In the genomic region with DNA sequence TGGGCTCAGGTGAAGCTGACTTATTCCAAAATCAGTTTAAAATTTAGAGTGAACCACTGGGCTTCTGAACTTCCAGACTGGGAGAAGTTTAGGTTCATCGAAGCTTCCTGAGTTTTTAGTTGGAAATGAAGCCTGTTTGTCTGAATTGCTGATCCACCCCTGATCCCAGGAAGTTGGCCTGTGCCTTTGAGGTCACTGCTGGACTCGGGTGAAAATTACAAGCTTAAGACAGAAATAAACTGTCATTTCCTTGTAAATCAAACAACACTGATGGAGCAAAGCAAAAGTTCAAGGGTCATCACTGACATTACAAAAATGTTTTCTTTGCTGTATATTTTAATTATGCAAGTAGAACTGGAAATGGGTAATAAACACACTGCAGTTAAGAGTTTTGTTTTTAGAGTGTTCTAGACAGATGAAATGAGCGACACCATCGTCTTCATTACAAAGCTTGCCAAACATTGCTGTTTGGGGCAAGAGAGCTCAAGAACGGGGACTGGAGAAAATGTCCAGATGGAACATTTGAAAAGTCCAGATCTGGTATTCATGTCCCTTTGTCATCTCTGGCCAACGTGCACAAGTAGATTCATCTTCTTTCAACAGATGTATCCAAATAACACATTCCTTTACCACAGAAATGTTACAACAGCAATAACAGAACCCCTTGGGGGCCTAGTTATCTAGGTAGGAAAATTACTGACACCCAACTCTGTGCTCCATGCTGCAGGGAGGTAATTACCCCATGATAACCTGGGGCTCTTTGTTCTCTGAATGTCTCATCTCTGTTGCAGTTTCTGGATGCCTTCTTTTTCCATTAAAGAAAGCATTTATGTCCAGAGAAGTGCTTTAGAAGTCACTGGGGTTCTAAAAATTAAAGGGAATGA, we compare ENCODE assay signal across 15 cellular contexts.
"Had no signal": no experiment of that assay in that cellular context is flagged by ENCODE, and none has a peak within 500 bp of the region (broad histone marks: within the 10 kb centered on the region; RNA-seq: fewer than 3 reads in every experiment).

No MANE protein-coding gene starts in this region.

- DNase-seq: activated CD4-positive, alpha-beta T cell treated with anti-CD3 and anti-CD28 coated beads, Interleukin-2, amount 50 U/mL, for 1 hour; activated CD4-positive, CD25-positive, alpha-beta regulatory T cell; activated CD8-positive, alpha-beta memory T cell treated with anti-CD3 and anti-CD28 coated beads for 24 hours; activated gamma-delta T cell treated with Interleukin-2 at 50 U/mL for 16 hours; brain microvascular endothelial cell; effector CD8-positive, alpha-beta T cell; mesendoderm; ovary; stimulated activated CD4-positive, alpha-beta T cell treated with anti-CD3 and anti-CD28 coated beads, Interleukin-15, amount 100 ng/mL, for 24 hours; stimulated activated CD4-positive, alpha-beta T cell treated with anti-CD3 and anti-CD28 coated beads, Interleukin-4, amount 100 ng/mL, for 1 hour; stimulated activated naive CD4-positive, alpha-beta T cell treated with Interleukin-2 at 50 U/mL for 16 hours; uterus had no signal

- H3K27ac ChIP-seq: brain microvascular endothelial cell, epithelial cell of prostate, ovary, thoracic aorta, uterus had no signal

- H3K4me3 ChIP-seq: ovary, thoracic aorta, uterus had no signal

- H3K27me3 ChIP-seq: ovary, uterus had no signal

- H3K4me1 ChIP-seq: uterus had no signal

- H3K9me3 ChIP-seq: ovary, thoracic aorta, uterus had no signal

- FAIRE-seq: islet of Langerhans had no signal

- H3K36me3 ChIP-seq: brain microvascular endothelial cell, ovary, thoracic aorta, uterus had no signal
